In genomic region chr14:95137164-95137803, GRCh38 we compare ENCODE assay signal across 14 cellular contexts. TPM values are rescaled to one million over a fixed set of nuclear protein-coding genes. Genes with fewer than 3 reads are reported as not detected.
DNase-seq lines count a peak whose midpoint lies in the region; ATAC-seq, FAIRE-seq and TF ChIP-seq lines count a peak whose summit lies in the region.
"Had no signal": no experiment of that assay in that cellular context is flagged by ENCODE, and none has a peak within 500 bp of the region (broad histone marks: within the 10 kb centered on the region; RNA-seq: fewer than 3 reads in every experiment).

No MANE protein-coding gene starts in this region.

- H4K20me1 ChIP-seq in K562 (replicated peaks; ENCODE audit: control insufficient read depth, insufficient read depth, low read length), result no peaks in the 10 kb centered on the region

- H3K4me3 Mint-ChIP-seq in activated T-cell treated with anti-CD3 and anti-CD28 coated beads, Interleukin-2, amount 50 U/mL, for 72 hours, result no peak overlapping the region
- H3K4me3 Mint-ChIP-seq in activated T-cell treated with anti-CD3 and anti-CD28 coated beads, Interleukin-2, amount 50 U/mL, for 4 hours, result no peak overlapping the region
- H3K4me3 Mint-ChIP-seq: stimulated activated naive CD8-positive, alpha-beta T cell treated with anti-CD3 and anti-CD28 coated beads, Interleukin-15, Interleukin-2, amounts not matched to agents 100 ng/mL and 50 ng/mL, for 24 hours had no signal

- POLR2A ChIA-PET in K562 (lab: Yijun Ruan, JAX), result interaction anchor here (1.5 kb wide), 1 partner anchor 19 kb away, joined by 4 read pairs; no protein-coding TSS in a partner anchor

- no peak for TF ChIP-seq RAD21 in K562 (CRISPR knock-in tag; conservative IDR thresholded peaks at IDR 0.05 in 1 of 2, IDR thresholded peaks at IDR 0.05 in 1 of 2)

- H3K36me3 ChIP-seq in K562 (ENCODE audit: control insufficient read depth, insufficient read depth, low read length) (peaks cover 8% of the 10 kb centered on the region; the same call in 1 of the 3 replicates), mucosa of rectum (ENCODE audit: control insufficient read depth in 2 of 2, insufficient read depth in 2 of 2, low read length in 2 of 2) (peaks cover 9 to 13% of the 10 kb centered on the region in 2 donors)

- no peaks in the 10 kb centered on the region for H3K9me1 ChIP-seq in K562 (ENCODE audit: control insufficient read depth, insufficient read depth, low read length)

- H3K9ac ChIP-seq in K562 (ENCODE audit: insufficient read depth in 1 of 2, low read depth in 2 of 2, low read length in 2 of 2), result no peak overlapping the region
- H3K9ac ChIP-seq in mucosa of rectum (ENCODE audit: low read depth in 1 of 2, low read length in 2 of 2), result peak overlapping the region in 1 of 2 donors; percentile 45

- no peak for TF ChIP-seq POLR2A in K562 (conservative IDR thresholded peaks at IDR 0.05)

- no peaks in the 10 kb centered on the region for H3K9me3 Mint-ChIP-seq in activated T-cell treated with anti-CD3 and anti-CD28 coated beads, Interleukin-2, amount 50 U/mL, for 72 hours
- H3K9me3 Mint-ChIP-seq in activated T-cell treated with anti-CD3 and anti-CD28 coated beads, Interleukin-2, amount 50 U/mL, for 4 hours, result no peaks in the 10 kb centered on the region
- H3K9me3 Mint-ChIP-seq: stimulated activated naive CD8-positive, alpha-beta T cell treated with anti-CD3 and anti-CD28 coated beads, Interleukin-15, Interleukin-2, amounts not matched to agents 100 ng/mL and 50 ng/mL, for 24 hours had no signal

- H3K4me1 ChIP-seq in K562 (replicated peaks in 1 of 2; ENCODE audit: control insufficient read depth in 2 of 2, insufficient read depth in 2 of 2, low read length in 2 of 2) (no peaks in the 10 kb centered on the region), mucosa of rectum (ENCODE audit: control insufficient read depth in 2 of 2, insufficient read depth in 2 of 2, low read length in 2 of 2) (peaks cover 15 to 27% of the 10 kb centered on the region in 2 donors)

- H3K9me3 ChIP-seq in K562 (replicated peaks; ENCODE audit: control insufficient read depth, insufficient read depth, low read depth, low read length) (no peaks in the 10 kb centered on the region), mucosa of rectum (ENCODE audit: control insufficient read depth in 2 of 2, low read length in 2 of 2) (no peaks in the 10 kb centered on the region)

- H3K27me3 ChIP-seq in K562 (ENCODE audit: control insufficient read depth in 2 of 2, insufficient read depth in 2 of 2, low read length in 2 of 2) (no peaks in the 10 kb centered on the region), mucosa of rectum (ENCODE audit: control insufficient read depth in 2 of 2, insufficient read depth in 2 of 2, low read length in 2 of 2) (no peaks in the 10 kb centered on the region)

- H3K79me2 ChIP-seq in K562 (ENCODE audit: control insufficient read depth, insufficient read depth, low read length), result no peaks in the 10 kb centered on the region

- no peak overlapping the region for H3K4me2 ChIP-seq in K562 (ENCODE audit: insufficient read depth, low read length)

- no peak overlapping the region for H3K4me3 ChIP-seq in K562
- peak overlapping the region in 1 of 2 donors; percentile 13 for H3K4me3 ChIP-seq in mucosa of rectum (ENCODE audit: low read length in 2 of 2)

- H3K27ac Mint-ChIP-seq in activated T-cell treated with anti-CD3 and anti-CD28 coated beads, Interleukin-2, amount 50 U/mL, for 72 hours, result peak overlapping the region; percentile 89

- no peak for FAIRE-seq in K562 (lab: Jason Lieb, UNC)
- FAIRE-seq: GM12892, TTC549 had no signal

- no peak overlapping the region for H3K27ac ChIP-seq in K562 (ENCODE audit: extremely low read depth, low read depth, low read length)
- peak overlapping the region; percentile 26 to 77 for H3K27ac ChIP-seq in mucosa of rectum (ENCODE audit: low read depth in 2 of 2, low read length in 2 of 2)
- peak overlapping the region; percentile 90 for H3K27ac ChIP-seq in temporal lobe (ENCODE audit: low read depth, low read length)

- peaks cover 3 to 7% of the 10 kb centered on the region in 2 donors for H3K36me3 Mint-ChIP-seq in activated T-cell treated with anti-CD3 and anti-CD28 coated beads, Interleukin-2, amount 50 U/mL, for 72 hours (ENCODE audit: insufficient read depth in 2 of 2)
- H3K36me3 Mint-ChIP-seq in activated T-cell treated with anti-CD3 and anti-CD28 coated beads, Interleukin-2, amount 50 U/mL, for 4 hours (ENCODE audit: insufficient read depth), result peaks cover 33% of the 10 kb centered on the region

- TF ChIP-seq CTCF in K562 (IDR thresholded peaks at IDR 0.05 in 2 of 3, conservative IDR thresholded peaks at IDR 0.05 in 1 of 3; ENCODE audit: insufficient read depth in 2 of 3, low read depth in 1 of 3, low read length in 3 of 3), result no peak

- no peak for TF ChIP-seq EP300 in K562 (IDR thresholded peaks at IDR 0.05; ENCODE audit: low read length)

- ATAC-seq in activated T-cell treated with anti-CD3 and anti-CD28 coated beads, Interleukin-2, amount 50 U/mL, for 72 hours (replicated peaks in 1 of 2), result no peak
- ATAC-seq in activated T-cell treated with anti-CD3 and anti-CD28 coated beads, Interleukin-2, amount 50 U/mL, for 4 hours, result no peak
- no peak for ATAC-seq in K562
- no peak for ATAC-seq in GM18867 (IDR thresholded peaks at IDR 0.05; ENCODE audit: unreplicated experiment)
- no peak for ATAC-seq in HG03571 (IDR thresholded peaks at IDR 0.05; ENCODE audit: unreplicated experiment)

- H2AFZ ChIP-seq in K562 (ENCODE audit: low read depth, low read length), result no peak overlapping the region

- DNase-seq in activated T-cell treated with anti-CD3 and anti-CD28 coated beads, Interleukin-2, amount 50 U/mL, for 72 hours, result no peak
- DNase-seq in activated T-cell treated with anti-CD3 and anti-CD28 coated beads, Interleukin-2, amount 50 U/mL, for 4 hours, result no peak
- DNase-seq in K562 (ENCODE audit: extremely low read depth in 1 of 4, low spot score in 3 of 4) (no peak), NCI-H774 (lab: John Stamatoyannopoulos, UW) (no peak)
- DNase-seq: DND-41, NCI-H1436, NCI-H526 had no signal

- CTCF ChIA-PET in K562 (lab: Yijun Ruan, JAX; ENCODE audit: low intra/inter-chr PET ratio), result no interaction called here

- intact Hi-C loops in K562 (cut with micrococcal nuclease), result no loop called here

- H3K4me1 Mint-ChIP-seq in activated T-cell treated with anti-CD3 and anti-CD28 coated beads, Interleukin-2, amount 50 U/mL, for 72 hours (ENCODE audit: low read depth), result peaks cover 65% of the 10 kb centered on the region
- H3K4me1 Mint-ChIP-seq in activated T-cell treated with anti-CD3 and anti-CD28 coated beads, Interleukin-2, amount 50 U/mL, for 4 hours (ENCODE audit: low read depth), result peaks cover 65% of the 10 kb centered on the region

- BruUV-seq in K562 (replicated peaks; lab: Mats Ljungman, UMichigan), result no TSS peak

- no peaks in the 10 kb centered on the region for H3K27me3 Mint-ChIP-seq in activated T-cell treated with anti-CD3 and anti-CD28 coated beads, Interleukin-2, amount 50 U/mL, for 72 hours (ENCODE audit: low read depth)
- no peaks in the 10 kb centered on the region for H3K27me3 Mint-ChIP-seq in activated T-cell treated with anti-CD3 and anti-CD28 coated beads, Interleukin-2, amount 50 U/mL, for 4 hours (ENCODE audit: low read depth)
- H3K27me3 Mint-ChIP-seq: stimulated activated naive CD8-positive, alpha-beta T cell treated with anti-CD3 and anti-CD28 coated beads, Interleukin-15, Interleukin-2, amounts not matched to agents 100 ng/mL and 50 ng/mL, for 24 hours had no signal

- in situ Hi-C loops in K562 (cut with MboI), result no loop called here

TF ChIP-seq in K562, 482 proteins besides CTCF, POLR2A, EP300 and RAD21 (continues in another document):
- TF ChIP-seq MTA1 (IDR thresholded peaks at IDR 0.05; ENCODE audit: borderline replicate concordance) (peak; percentile 34; the same call in 1 of the 2 replicates), ZNF184 (CRISPR knock-in tag; IDR thresholded peaks at IDR 0.05) (no peak), CGGBP1 (CRISPR knock-in tag; IDR thresholded peaks at IDR 0.05) (no peak), KLF16 (IDR thresholded peaks at IDR 0.05) (no peak), E2F6 (IDR thresholded peaks at IDR 0.05; ENCODE audit: borderline replicate concordance in 1 of 2, extremely low read depth in 1 of 2, insufficient read depth in 1 of 2, insufficient read length in 1 of 2, low read depth in 1 of 2, low read length in 1 of 2, poor library complexity in 1 of 2, severe bottlenecking in 1 of 2) (no peak), ZBTB8A (IDR thresholded peaks at IDR 0.05; ENCODE audit: partially characterized antibody) (no peak)

RNA-seq across cellular contexts. Expression of gene DICER1, which starts 20.0 kb away (rescaled TPM):
- 10 to 100 TPM; 50.5 to 54.2 TPM for total RNA-seq in activated T-cell treated with anti-CD3 and anti-CD28 coated beads, Interleukin-2, amount 50 U/mL, for 72 hours
- total RNA-seq in activated T-cell treated with anti-CD3 and anti-CD28 coated beads, Interleukin-2, amount 50 U/mL, for 4 hours, result 10 to 100 TPM; 43.7 to 49.7 (median 46.2) TPM
- total RNA-seq in K562 (2011; cell fraction: chromatin; rRNA removed; ENCODE audit: low replicate concordance), result 10.7 and 41.2 TPM in 2 replicates
- total RNA-seq in K562 (2011; cell fraction: nucleolus; rRNA removed), result 5.5 and 10.3 TPM in 2 replicates
- 13.1 and 16.9 TPM in 2 replicates for total RNA-seq in K562 (2011; cell fraction: nucleoplasm; rRNA removed)
- 12.2 and 17.8 TPM in 2 replicates for total RNA-seq in K562 (2014; rRNA removed)
- total RNA-seq in K562 (2014; rRNA removed; fragmentation: Illumina TruSeq; extraction: Trizol), result 16.1 and 17.5 TPM in 2 replicates
- 17.7 and 19.2 TPM in 2 replicates for total RNA-seq in K562 (2015; rRNA removed; fragmentation: Illumina TruSeq; extraction: Trizol)
- 16.2 and 17.5 TPM in 2 replicates for total RNA-seq in K562 (2021)
- 16.7 and 23.2 TPM in 2 replicates for polyA plus RNA-seq in K562 (2011; rRNA removed)
- polyA plus RNA-seq in K562 (2011; cell fraction: cytosol; rRNA removed), result 5.2 and 8.4 TPM in 2 replicates
- polyA plus RNA-seq in K562 (2011; cell fraction: nucleus; rRNA removed), result 29.6 and 29.9 TPM in 2 replicates
- 7.9 and 8.5 TPM in 2 replicates for polyA plus RNA-seq in K562 (2012)
- polyA plus RNA-seq in K562 (2014; fragmentation: Illumina TruSeq; extraction: Trizol), result 12.4 and 13.6 TPM in 2 replicates
- polyA plus RNA-seq in K562 (2014; fragmentation: Nextera tagmentation; extraction: Ambion mirVana), result 1 to 10 TPM; 2.5 to 2.6 TPM
- 7.0 and 7.1 TPM in 2 replicates for polyA plus RNA-seq in K562 (2014; rRNA removed)
- polyA minus RNA-seq in K562 (2011; rRNA and poly(A)+ RNA removed), result 42.8 and 48.0 TPM in 2 replicates
- polyA minus RNA-seq in K562 (2011; cell fraction: cytosol; rRNA and poly(A)+ RNA removed), result 23.4 and 37.7 TPM in 2 replicates
- 21.7 and 39.8 TPM in 2 replicates for polyA minus RNA-seq in K562 (2011; cell fraction: nucleus; rRNA and poly(A)+ RNA removed)
- total RNA-seq in temporal lobe, result 102 TPM
